Comparison of ENCODE assay signal across 12 cellular contexts in the genomic region with DNA sequence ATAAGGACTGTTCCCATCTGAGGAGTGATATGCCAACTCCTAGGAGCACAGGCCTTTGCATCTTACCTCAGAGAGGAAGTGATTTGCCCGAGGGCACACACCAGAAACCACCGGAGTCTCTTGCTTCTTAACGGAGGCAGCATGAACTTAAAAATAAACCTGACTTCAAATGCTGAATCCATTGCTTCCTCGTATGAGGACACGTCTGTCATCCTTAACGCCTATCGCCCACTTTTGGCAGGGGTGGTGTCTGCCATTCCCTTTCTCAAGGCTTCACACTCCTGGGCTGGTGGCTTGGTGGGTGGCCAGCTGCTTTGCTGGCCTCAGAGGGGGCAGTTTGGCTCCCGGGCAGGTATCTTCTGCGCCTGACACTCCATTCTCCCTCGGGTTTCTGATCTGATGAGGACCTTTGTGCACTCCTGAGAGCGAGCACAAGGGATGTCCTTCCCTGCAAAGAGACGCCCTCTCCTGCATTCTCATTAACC. TPM values are rescaled to one million over a fixed set of nuclear protein-coding genes. Genes with fewer than 3 reads are reported as not detected.
DNase-seq lines count a peak whose midpoint lies in the region; FAIRE-seq and TF ChIP-seq lines count a peak whose summit lies in the region.
"Had no signal": no experiment of that assay in that cellular context is flagged by ENCODE, and none has a peak within 500 bp of the region (broad histone marks: within the 10 kb centered on the region; RNA-seq: fewer than 3 reads in every experiment).

No MANE protein-coding gene starts in this region.

- H3K9me3 Mint-ChIP-seq in Caco-2 (ENCODE audit: unreplicated experiment) (no peaks in the 10 kb centered on the region), neural progenitor cell (no peaks in the 10 kb centered on the region)
- H3K9me3 Mint-ChIP-seq in activated naive CD8-positive, alpha-beta T cell (ENCODE audit: low read depth): no peaks in the 10 kb centered on the region

- H3K27ac ChIP-seq in neural progenitor cell: no peak overlapping the region

- DNase-seq in Caco-2 (no peak), neural progenitor cell (ENCODE audit: low spot score) (no peak), NCI-H2171 treated with DMSO at 0.1 percent for 48 hours (lab: John Stamatoyannopoulos, UW) (no peak), GM12891 (ENCODE audit: insufficient read length, low spot score) (no peak), epidermal melanocyte (ENCODE audit: insufficient read length, low spot score) (no peak)
- DNase-seq in Jurkat, Clone E6-1 (ENCODE audit: low read depth, low spot score): peak; percentile 34
- DNase-seq: heart left ventricle, mesenchymal stem cell, NCI-H187 treated with DMSO at 0.1 percent for 48 hours, sigmoid colon had no signal

- H3K9ac ChIP-seq in neural progenitor cell: no peak overlapping the region

- peak overlapping the region; percentile 86 for H3K4me3 Mint-ChIP-seq in Caco-2 (ENCODE audit: unreplicated experiment)
- H3K4me3 Mint-ChIP-seq in activated naive CD8-positive, alpha-beta T cell: peak overlapping the region; percentile 93
- peak overlapping the region; percentile 95 for H3K4me3 Mint-ChIP-seq in neural progenitor cell

- intact Hi-C loops in Caco-2 (cut with micrococcal nuclease; ENCODE audit: unreplicated experiment): loop anchor here (2.0 kb wide), 1 partner anchor 37 kb away; no protein-coding TSS in a partner anchor

- CTCF ChIA-PET in Caco-2 (lab: Charles Lee): interaction anchor here (0.7 to 1.4 kb wide), 2 partner anchors 52 to 157 kb away, joined by 3 to 4 read pairs; no protein-coding TSS in a partner anchor

- peaks cover 6% of the 10 kb centered on the region for H3K4me1 Mint-ChIP-seq in Caco-2 (ENCODE audit: low read depth, unreplicated experiment)
- peaks cover 23% of the 10 kb centered on the region for H3K4me1 Mint-ChIP-seq in activated naive CD8-positive, alpha-beta T cell (ENCODE audit: low read depth)
- H3K4me1 Mint-ChIP-seq in neural progenitor cell: peaks cover 13% of the 10 kb centered on the region

- H3K27ac Mint-ChIP-seq in Caco-2 (ENCODE audit: unreplicated experiment) (peak overlapping the region; percentile 93), neural progenitor cell (no peak overlapping the region)
- H3K27ac Mint-ChIP-seq in activated naive CD8-positive, alpha-beta T cell: peak overlapping the region; percentile 79

- H3K4me3 ChIP-seq in Caco-2 (ENCODE audit: low read depth, low read length) (no peak overlapping the region), neural progenitor cell (no peak overlapping the region)
- no peak overlapping the region for H3K4me3 ChIP-seq in Jurkat, Clone E6-1 (ENCODE audit: low read length)

- POLR2A ChIA-PET in Caco-2 (lab: Charles Lee): interaction anchor here (0.7 kb wide), 1 partner anchor 40 kb away, joined by 4 read pairs; no protein-coding TSS in a partner anchor

- H3F3A ChIP-seq in neural progenitor cell (ENCODE audit: low read depth): peaks cover 8% of the 10 kb centered on the region

- BruUV-seq in Caco-2 (replicated peaks; lab: Mats Ljungman, UMichigan): no TSS peak

- no peak for TF ChIP-seq POLR2A in GM12891 (IDR thresholded peaks at IDR 0.05; ENCODE audit: low read depth, low read length)

- TF ChIP-seq CTCF in Caco-2 (IDR thresholded peaks at IDR 0.05; ENCODE audit: insufficient read depth in 1 of 2, low read depth in 1 of 2, low read length in 1 of 2, severe bottlenecking in 1 of 2, unreplicated experiment in 1 of 2) (no peak), neural progenitor cell (IDR thresholded peaks at IDR 0.05) (no peak)

- no peaks in the 10 kb centered on the region for H3K9me3 ChIP-seq in Caco-2
- no peaks in the 10 kb centered on the region for H3K9me3 ChIP-seq in neural progenitor cell (ENCODE audit: low read depth)
- H3K9me3 ChIP-seq: heart left ventricle, sigmoid colon had no signal

- peaks cover 17% of the 10 kb centered on the region for H3K79me2 ChIP-seq in neural progenitor cell (ENCODE audit: low read depth)

- H3K36me3 Mint-ChIP-seq in Caco-2 (ENCODE audit: insufficient read depth, unreplicated experiment): peaks cover 35% of the 10 kb centered on the region
- H3K36me3 Mint-ChIP-seq in activated naive CD8-positive, alpha-beta T cell: no peaks in the 10 kb centered on the region
- peaks cover 9% of the 10 kb centered on the region for H3K36me3 Mint-ChIP-seq in neural progenitor cell

- H3K27me3 Mint-ChIP-seq in Caco-2 (ENCODE audit: insufficient read depth, unreplicated experiment) (no peaks in the 10 kb centered on the region), neural progenitor cell (ENCODE audit: insufficient read depth, low read depth) (peaks cover 7% of the 10 kb centered on the region)
- no peaks in the 10 kb centered on the region for H3K27me3 Mint-ChIP-seq in activated naive CD8-positive, alpha-beta T cell

- H2AFZ ChIP-seq in neural progenitor cell (replicated peaks): peak overlapping the region; percentile 61

- H4K20me1 ChIP-seq in neural progenitor cell (ENCODE audit: low read depth): peaks cover 15% of the 10 kb centered on the region

- peaks cover 5% of the 10 kb centered on the region; the same call in 1 of the 2 replicates for H3K4me1 ChIP-seq in Caco-2
- H3K4me1 ChIP-seq in neural progenitor cell: peaks cover 6% of the 10 kb centered on the region

- H3K27me3 ChIP-seq in Caco-2 (replicated peaks; ENCODE audit: control insufficient read depth, insufficient read depth, low read length) (no peaks in the 10 kb centered on the region), neural progenitor cell (no peaks in the 10 kb centered on the region)
- H3K27me3 ChIP-seq: heart left ventricle, sigmoid colon had no signal

- H3K36me3 ChIP-seq in Caco-2 (ENCODE audit: control insufficient read depth, insufficient read depth, low read length): no peaks in the 10 kb centered on the region; the same call in 1 of the 2 replicates
- H3K36me3 ChIP-seq in neural progenitor cell: no peaks in the 10 kb centered on the region

- H3K4me2 ChIP-seq in neural progenitor cell: no peak overlapping the region

- FAIRE-seq in GM12891 (lab: Jason Lieb, UNC): no peak
- FAIRE-seq: GM18507 had no signal

TF ChIP-seq in GM12891, 5 proteins besides CTCF, POLR2A, EP300 and RAD21:
- TF ChIP-seq POU2F2 (IDR thresholded peaks at IDR 0.05; ENCODE audit: low read depth, low read length): no peak

RNA-seq across cellular contexts. Expression of a gene that starts 1.1 kb away (rescaled TPM):
- total RNA-seq in Caco-2 (2022) (62.5 and 65.3 TPM in 2 replicates), neural progenitor cell (ENCODE audit: low replicate concordance) (25.1 and 39.8 TPM in 2 replicates)
- polyA plus RNA-seq in Jurkat, Clone E6-1 (2012; ENCODE audit: insufficient read depth, insufficient read length): 92.8 TPM
- 26.7 TPM for polyA plus RNA-seq in GM12891 (2012; ENCODE audit: low read depth, missing spikeins)

RNA-seq across cellular contexts. Expression of a gene that starts 3.7 kb away (rescaled TPM):
- total RNA-seq in Caco-2 (2022) (not detected in 2 replicates), neural progenitor cell (ENCODE audit: low replicate concordance) (not detected in 2 replicates)
- not detected for polyA plus RNA-seq in Jurkat, Clone E6-1 (2012; ENCODE audit: insufficient read depth, insufficient read length)
- polyA plus RNA-seq in GM12891 (2012; ENCODE audit: low read depth, missing spikeins): not detected
- total RNA-seq: heart left ventricle, sigmoid colon had no signal
- polyA plus RNA-seq: heart left ventricle, sigmoid colon had no signal

RNA-seq across cellular contexts. Expression of a gene that starts 11.9 kb away (rescaled TPM):
- total RNA-seq in Caco-2 (2022) (0.18 and 0.23 TPM in 2 replicates), neural progenitor cell (ENCODE audit: low replicate concordance) (0.65 and 1.1 TPM in 2 replicates)
- 3.9 TPM for polyA plus RNA-seq in Jurkat, Clone E6-1 (2012; ENCODE audit: insufficient read depth, insufficient read length)
- 0.55 TPM for polyA plus RNA-seq in GM12891 (2012; ENCODE audit: low read depth, missing spikeins)
- total RNA-seq: sigmoid colon had no signal

RNA-seq across cellular contexts. Expression of a gene that starts 13.3 kb away (rescaled TPM):
- total RNA-seq in Caco-2 (2022): not detected in 2 replicates
- not detected for polyA plus RNA-seq in Jurkat, Clone E6-1 (2012; ENCODE audit: insufficient read depth, insufficient read length)
- total RNA-seq in neural progenitor cell (ENCODE audit: low replicate concordance): 0.03 TPM in 1 of 2 replicates, not detected in the other
- polyA plus RNA-seq in GM12891 (2012; ENCODE audit: low read depth, missing spikeins): not detected
- total RNA-seq: sigmoid colon had no signal

RNA-seq across cellular contexts. Expression of a gene that starts 16.6 kb away (rescaled TPM):
- total RNA-seq in Caco-2 (2022) (4.4 and 5.0 TPM in 2 replicates), neural progenitor cell (ENCODE audit: low replicate concordance) (2.1 and 3.0 TPM in 2 replicates)
- polyA plus RNA-seq in Jurkat, Clone E6-1 (2012; ENCODE audit: insufficient read depth, insufficient read length): 1.2 TPM
- 2.8 TPM for polyA plus RNA-seq in GM12891 (2012; ENCODE audit: low read depth, missing spikeins)
